ENCODE assay signal across 1 cellular context in genomic region chr2:224271854-224272620, GRCh38.
TF ChIP-seq lines count a peak whose summit lies in the region.

No MANE protein-coding gene starts in this region.

TF ChIP-seq in HepG2, 621 proteins besides CTCF, POLR2A, EP300 and RAD21 (continued from another document and continues in another):
- TF ChIP-seq PATZ1 (CRISPR knock-in tag; IDR thresholded peaks at IDR 0.05): peak; percentile 65
- TF ChIP-seq CREM (IDR thresholded peaks at IDR 0.05): peak; percentile 78; the same call in 1 of the 2 replicates
- no peak for TF ChIP-seq CREM (CRISPR knock-in tag; IDR thresholded peaks at IDR 0.05)
- TF ChIP-seq TOE1 (CRISPR knock-in tag; IDR thresholded peaks at IDR 0.05): 0 out of 2 replicates have a peak, but pooled peaks have one; percentile 61
- peak; percentile 35; the same call in 1 of the 2 replicates for TF ChIP-seq ETV5 (CRISPR knock-in tag; IDR thresholded peaks at IDR 0.05; ENCODE audit: borderline replicate concordance)
- no peak for TF ChIP-seq SETDB1 (CRISPR knock-in tag; IDR thresholded peaks at IDR 0.05; ENCODE audit: borderline replicate concordance)
- no peak for TF ChIP-seq AKNA (CRISPR knock-in tag; IDR thresholded peaks at IDR 0.05; ENCODE audit: borderline replicate concordance)
- 0 out of 2 replicates have a peak, but pooled peaks have one; percentile 35 for TF ChIP-seq GATAD1 (CRISPR knock-in tag; IDR thresholded peaks at IDR 0.05)
- 0 out of 2 replicates have a peak, but pooled peaks have one; percentile 25 for TF ChIP-seq FOXO1 (CRISPR knock-in tag; IDR thresholded peaks at IDR 0.05)
- peak; percentile 78 for TF ChIP-seq SOX5 (CRISPR knock-in tag; IDR thresholded peaks at IDR 0.05; ENCODE audit: borderline replicate concordance)
- no peak for TF ChIP-seq ZNF256 (CRISPR knock-in tag; conservative IDR thresholded peaks at IDR 0.05)
- no peak for TF ChIP-seq PHB2 (IDR thresholded peaks at IDR 0.05; ENCODE audit: partially characterized antibody)
- no peak for TF ChIP-seq ZNF337 (CRISPR knock-in tag; IDR thresholded peaks at IDR 0.05; ENCODE audit: borderline replicate concordance, low read depth)
- no peak for TF ChIP-seq ZNF251 (CRISPR knock-in tag; IDR thresholded peaks at IDR 0.05)
- TF ChIP-seq SKIL (CRISPR knock-in tag; IDR thresholded peaks at IDR 0.05; ENCODE audit: borderline replicate concordance): peak; percentile 63; the same call in 1 of the 2 replicates
- TF ChIP-seq HHEX (CRISPR knock-in tag; IDR thresholded peaks at IDR 0.05): peak; percentile 70
- TF ChIP-seq CERS6 (CRISPR knock-in tag; IDR thresholded peaks at IDR 0.05): no peak
- TF ChIP-seq RXRA (CRISPR knock-in tag; IDR thresholded peaks at IDR 0.05): peak; percentile 96; the same call in 1 of the 2 replicates
- TF ChIP-seq ZNF335 (CRISPR knock-in tag; IDR thresholded peaks at IDR 0.05): 0 out of 2 replicates have a peak, but pooled peaks have one; percentile 36
- TF ChIP-seq ZGPAT (CRISPR knock-in tag; IDR thresholded peaks at IDR 0.05): peak; percentile 70
- no peak for TF ChIP-seq ERF (CRISPR knock-in tag; IDR thresholded peaks at IDR 0.05)
- peak; percentile 64; the same call in 1 of the 2 replicates for TF ChIP-seq FOXP4 (CRISPR knock-in tag; IDR thresholded peaks at IDR 0.05)
- TF ChIP-seq REPIN1 (CRISPR knock-in tag; IDR thresholded peaks at IDR 0.05; ENCODE audit: borderline replicate concordance, low read depth): peak; percentile 22; the same call in 1 of the 2 replicates
- 0 out of 2 replicates have a peak, but pooled peaks have one; percentile 16 for TF ChIP-seq ZNF362 (CRISPR knock-in tag; IDR thresholded peaks at IDR 0.05; ENCODE audit: borderline replicate concordance)
- no peak for TF ChIP-seq NR0B2 (CRISPR knock-in tag; IDR thresholded peaks at IDR 0.05)
- no peak for TF ChIP-seq SOX6 (IDR thresholded peaks at IDR 0.05)
- TF ChIP-seq SOX6 (CRISPR knock-in tag; IDR thresholded peaks at IDR 0.05): peak; percentile 94
- peak; percentile 97 for TF ChIP-seq ARID5B (CRISPR knock-in tag; IDR thresholded peaks at IDR 0.05)
- no peak for TF ChIP-seq MEIS1 (CRISPR knock-in tag; IDR thresholded peaks at IDR 0.05; ENCODE audit: borderline replicate concordance)
- no peak; the same call in 1 of the 2 replicates for TF ChIP-seq ZNF556 (CRISPR knock-in tag; IDR thresholded peaks at IDR 0.05; ENCODE audit: borderline replicate concordance)
- TF ChIP-seq ZNF672 (CRISPR knock-in tag; IDR thresholded peaks at IDR 0.05): no peak
- 0 out of 2 replicates have a peak, but pooled peaks have one; percentile 39 for TF ChIP-seq ARNT2 (CRISPR knock-in tag; IDR thresholded peaks at IDR 0.05; ENCODE audit: low read depth)
